17 cellular contexts compared by ENCODE assay signal in the genomic region with DNA sequence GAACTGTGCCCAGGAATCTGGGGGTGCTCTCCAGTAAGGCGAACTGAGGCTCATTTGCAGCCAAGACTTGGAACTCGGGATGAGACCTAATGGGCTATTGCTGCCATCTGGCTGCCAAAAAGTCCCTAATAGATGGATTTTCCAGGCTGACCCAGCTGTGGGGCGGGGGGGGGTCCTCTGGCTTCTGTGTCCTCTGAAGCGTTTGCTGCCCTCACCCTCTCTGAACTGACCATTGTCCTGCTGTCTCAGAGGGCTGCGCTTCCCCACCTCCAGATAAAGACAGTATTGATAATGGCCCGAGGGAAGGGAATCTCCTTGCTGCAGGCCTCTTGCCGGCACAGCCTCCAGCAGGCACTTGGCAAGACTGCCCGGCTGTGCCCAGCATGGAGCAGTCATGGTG. TPM values are rescaled to one million over a fixed set of nuclear protein-coding genes. Genes with fewer than 3 reads are reported as not detected.
DNase-seq lines count a peak whose midpoint lies in the region; ATAC-seq and TF ChIP-seq lines count a peak whose summit lies in the region.
"Had no signal": no experiment of that assay in that cellular context is flagged by ENCODE, and none has a peak within 500 bp of the region (broad histone marks: within the 10 kb centered on the region; RNA-seq: fewer than 3 reads in every experiment).

No MANE protein-coding gene starts in this region.

- intact Hi-C loops in vagina (cut with DNase I): no loop called here

- no peak overlapping the region for H3K4me3 ChIP-seq in SK-N-SH (ENCODE audit: low read depth in 2 of 2, low read length in 1 of 2)
- H3K4me3 ChIP-seq in choroid plexus epithelial cell (ENCODE audit: low read depth, low read length): no peak overlapping the region
- H3K4me3 ChIP-seq in vagina: no peak overlapping the region

- no peaks in the 10 kb centered on the region for H3K27me3 ChIP-seq in SK-N-SH (ENCODE audit: insufficient read depth)
- no peaks in the 10 kb centered on the region for H3K27me3 ChIP-seq in vagina

- H3K36me3 ChIP-seq in SK-N-SH (replicated peaks in 1 of 2; ENCODE audit: control insufficient read depth in 1 of 2, insufficient read depth in 2 of 2, low read length in 1 of 2) (peaks cover 23 to 68% of the 10 kb centered on the region in 2 experiments), vagina (peaks cover 0 to 25% of the 10 kb centered on the region in 2 donors)

- H3K4me1 ChIP-seq in SK-N-SH (ENCODE audit: control insufficient read depth in 1 of 2, insufficient read depth in 2 of 2, low read depth in 1 of 2, low read length in 1 of 2) (no peaks in the 10 kb centered on the region), vagina (no peaks in the 10 kb centered on the region)

- no peaks in the 10 kb centered on the region for H3K9me2 ChIP-seq in SK-N-SH

- peak; percentile 46 for TF ChIP-seq RAD21 in SK-N-SH (IDR thresholded peaks at IDR 0.05; ENCODE audit: low read length)

- DNase-seq in SK-N-SH (peak; percentile 66), choroid plexus epithelial cell (ENCODE audit: low read depth) (peak; percentile 14), midbrain (lab: John Stamatoyannopoulos, UW) (peak; percentile 83), vagina (ENCODE audit: extremely low spot score in 2 of 2) (peak; percentile 34 to 56), SHP77 treated with DMSO at 0.1 percent for 48 hours (lab: John Stamatoyannopoulos, UW) (no peak)
- no peak for DNase-seq in stimulated activated CD4-positive, alpha-beta T cell treated with anti-CD3 and anti-CD28 coated beads, Interleukin-2, amount 100 ng/mL, for 24 hours
- DNase-seq: ACHN; dermis blood vessel endothelial cell; foreskin melanocyte; GOT3; natural killer cell; NCI-H526; Right ventricle myocardium superior; stimulated activated CD4-positive, alpha-beta T cell treated with anti-CD3 and anti-CD28 coated beads, Interleukin-12 subunit alpha, Interleukin-12 subunit beta, amount 100 ng/mL, for 4 hours had no signal

- TF ChIP-seq CTCF in SK-N-SH (IDR thresholded peaks at IDR 0.05): no peak
- TF ChIP-seq CTCF in choroid plexus epithelial cell (conservative IDR thresholded peaks at IDR 0.05; ENCODE audit: low read depth, low read length): peak; percentile 40
- TF ChIP-seq CTCF in vagina (IDR thresholded peaks at IDR 0.05): no peak

- no peak overlapping the region for H3K4me2 ChIP-seq in SK-N-SH

- CTCF ChIA-PET in SK-N-SH (lab: Yijun Ruan, JAX): interaction anchor here (1.0 to 3.6 kb wide), 7 partner anchors 12 to 432 kb away, joined by 3 to 14 read pairs (median 3); no protein-coding TSS in a partner anchor

- H3K27ac ChIP-seq in SK-N-SH (ENCODE audit: low read depth in 2 of 2, low read length in 1 of 2) (no peak overlapping the region), vagina (no peak overlapping the region)

- no peak overlapping the region for H2AFZ ChIP-seq in SK-N-SH (ENCODE audit: low read depth)

- no peak overlapping the region for H3K9ac ChIP-seq in SK-N-SH

- no peaks in the 10 kb centered on the region for H3K79me2 ChIP-seq in SK-N-SH (ENCODE audit: insufficient read depth)

- ATAC-seq in SK-N-SH treated with all-trans-retinoic acid at 6 μM for 48 hours (no peak), GM21526 (IDR thresholded peaks at IDR 0.05; ENCODE audit: low FRiP score, unreplicated experiment) (no peak)
- ATAC-seq: natural killer cell had no signal

- TF ChIP-seq EP300 in SK-N-SH (IDR thresholded peaks at IDR 0.05; ENCODE audit: borderline replicate concordance in 1 of 2, low read depth in 1 of 2, low read length in 1 of 2): no peak

- POLR2A ChIA-PET in SK-N-SH (lab: Yijun Ruan, JAX): no interaction called here

- H3K9me3 ChIP-seq in SK-N-SH (no peaks in the 10 kb centered on the region), vagina (no peaks in the 10 kb centered on the region)

- peaks cover 5% of the 10 kb centered on the region for H3F3A ChIP-seq in SK-N-SH (replicated peaks; ENCODE audit: insufficient read depth)

- no peak for TF ChIP-seq POLR2A in vagina (IDR thresholded peaks at IDR 0.05)

- no peaks in the 10 kb centered on the region for H4K20me1 ChIP-seq in SK-N-SH (ENCODE audit: insufficient read depth)

- WGBS in SK-N-SH (ENCODE audit: low lambda C conversion rate): 98% methylated on average over 8 of the region's 8 CpGs

TF ChIP-seq in SK-N-SH, 30 proteins besides CTCF, POLR2A, EP300 and RAD21 (continues in another document):
- TF ChIP-seq, protein P1, sequence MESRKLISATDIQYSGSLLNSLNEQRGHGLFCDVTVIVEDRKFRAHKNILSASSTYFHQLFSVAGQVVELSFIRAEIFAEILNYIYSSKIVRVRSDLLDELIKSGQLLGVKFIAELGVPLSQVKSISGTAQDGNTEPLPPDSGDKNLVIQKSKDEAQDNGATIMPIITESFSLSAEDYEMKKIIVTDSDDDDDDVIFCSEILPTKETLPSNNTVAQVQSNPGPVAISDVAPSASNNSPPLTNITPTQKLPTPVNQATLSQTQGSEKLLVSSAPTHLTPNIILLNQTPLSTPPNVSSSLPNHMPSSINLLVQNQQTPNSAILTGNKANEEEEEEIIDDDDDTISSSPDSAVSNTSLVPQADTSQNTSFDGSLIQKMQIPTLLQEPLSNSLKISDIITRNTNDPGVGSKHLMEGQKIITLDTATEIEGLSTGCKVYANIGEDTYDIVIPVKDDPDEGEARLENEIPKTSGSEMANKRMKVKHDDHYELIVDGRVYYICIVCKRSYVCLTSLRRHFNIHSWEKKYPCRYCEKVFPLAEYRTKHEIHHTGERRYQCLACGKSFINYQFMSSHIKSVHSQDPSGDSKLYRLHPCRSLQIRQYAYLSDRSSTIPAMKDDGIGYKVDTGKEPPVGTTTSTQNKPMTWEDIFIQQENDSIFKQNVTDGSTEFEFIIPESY (IDR thresholded peaks at IDR 0.05; ENCODE audit: borderline replicate concordance, low read depth): no peak
- TF ChIP-seq RCOR1 (IDR thresholded peaks at IDR 0.05; ENCODE audit: low read length) (no peak), NRF1 (IDR thresholded peaks at IDR 0.05; ENCODE audit: low read depth, low read length) (no peak), FOXM1 (IDR thresholded peaks at IDR 0.05; ENCODE audit: low read depth) (no peak), YY1 (IDR thresholded peaks at IDR 0.05; ENCODE audit: low read depth) (no peak), RXRA (IDR thresholded peaks at IDR 0.05; ENCODE audit: borderline replicate concordance, low read depth) (no peak), GABPA (IDR thresholded peaks at IDR 0.05; ENCODE audit: low read depth) (no peak), NFIC (IDR thresholded peaks at IDR 0.05; ENCODE audit: borderline replicate concordance) (no peak), FOSL2 (IDR thresholded peaks at IDR 0.05; ENCODE audit: borderline replicate concordance, low read depth) (no peak), ELF1 (IDR thresholded peaks at IDR 0.05) (no peak)
- TF ChIP-seq, protein P2, sequence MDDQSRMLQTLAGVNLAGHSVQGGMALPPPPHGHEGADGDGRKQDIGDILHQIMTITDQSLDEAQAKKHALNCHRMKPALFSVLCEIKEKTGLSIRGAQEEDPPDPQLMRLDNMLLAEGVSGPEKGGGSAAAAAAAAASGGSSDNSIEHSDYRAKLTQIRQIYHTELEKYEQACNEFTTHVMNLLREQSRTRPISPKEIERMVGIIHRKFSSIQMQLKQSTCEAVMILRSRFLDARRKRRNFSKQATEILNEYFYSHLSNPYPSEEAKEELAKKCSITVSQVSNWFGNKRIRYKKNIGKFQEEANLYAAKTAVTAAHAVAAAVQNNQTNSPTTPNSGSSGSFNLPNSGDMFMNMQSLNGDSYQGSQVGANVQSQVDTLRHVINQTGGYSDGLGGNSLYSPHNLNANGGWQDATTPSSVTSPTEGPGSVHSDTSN (IDR thresholded peaks at IDR 0.05): no peak

TF ChIP-seq in SK-N-SH treated with all-trans-retinoic acid at 6 μM for 48 hours, 23 proteins besides CTCF, POLR2A, EP300 and RAD21 (continues in another document):
- TF ChIP-seq ZNF565 (CRISPR knock-in tag; conservative IDR thresholded peaks at IDR 0.05; ENCODE audit: low read depth): no peak
- TF ChIP-seq PPARA (CRISPR knock-in tag; IDR thresholded peaks at IDR 0.05; ENCODE audit: borderline replicate concordance): no peak
- TF ChIP-seq ZFP3 (CRISPR knock-in tag; IDR thresholded peaks at IDR 0.05): no peak
- TF ChIP-seq, protein P3, sequence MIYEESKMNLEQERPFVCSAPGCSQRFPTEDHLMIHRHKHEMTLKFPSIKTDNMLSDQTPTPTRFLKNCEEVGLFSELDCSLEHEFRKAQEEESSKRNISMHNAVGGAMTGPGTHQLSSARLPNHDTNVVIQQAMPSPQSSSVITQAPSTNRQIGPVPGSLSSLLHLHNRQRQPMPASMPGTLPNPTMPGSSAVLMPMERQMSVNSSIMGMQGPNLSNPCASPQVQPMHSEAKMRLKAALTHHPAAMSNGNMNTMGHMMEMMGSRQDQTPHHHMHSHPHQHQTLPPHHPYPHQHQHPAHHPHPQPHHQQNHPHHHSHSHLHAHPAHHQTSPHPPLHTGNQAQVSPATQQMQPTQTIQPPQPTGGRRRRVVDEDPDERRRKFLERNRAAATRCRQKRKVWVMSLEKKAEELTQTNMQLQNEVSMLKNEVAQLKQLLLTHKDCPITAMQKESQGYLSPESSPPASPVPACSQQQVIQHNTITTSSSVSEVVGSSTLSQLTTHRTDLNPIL (CRISPR knock-in tag; IDR thresholded peaks at IDR 0.05; ENCODE audit: low read depth): no peak
- no peak for TF ChIP-seq PATZ1 (CRISPR knock-in tag; IDR thresholded peaks at IDR 0.05; ENCODE audit: borderline replicate concordance)
- no peak for TF ChIP-seq BACH2 (CRISPR knock-in tag; IDR thresholded peaks at IDR 0.05; ENCODE audit: borderline replicate concordance)
- TF ChIP-seq ZFP30 (CRISPR knock-in tag; IDR thresholded peaks at IDR 0.05): no peak
- no peak for TF ChIP-seq GLIS3 (CRISPR knock-in tag; IDR thresholded peaks at IDR 0.05)
- TF ChIP-seq ISL1 (CRISPR knock-in tag; IDR thresholded peaks at IDR 0.05): no peak
- no peak for TF ChIP-seq SNAI2 (CRISPR knock-in tag; IDR thresholded peaks at IDR 0.05)
- no peak for TF ChIP-seq ZNF70 (CRISPR knock-in tag; IDR thresholded peaks at IDR 0.05)

RNA-seq across cellular contexts. Expression of gene CLEC2L, which starts 46.6 kb away (rescaled TPM):
- polyA plus RNA-seq in SK-N-SH (2012; rRNA removed): not detected in 2 replicates
- 0.01 TPM in 1 of 2 replicates, not detected in the other for polyA plus RNA-seq in SK-N-SH (2012; cell fraction: cytosol; rRNA removed)
- 0.02 TPM in 1 of 2 replicates, not detected in the other for polyA plus RNA-seq in SK-N-SH (2012; cell fraction: nucleus; rRNA removed)
- not detected for total RNA-seq in vagina
- total RNA-seq: dermis blood vessel endothelial cell, HT1080 had no signal

Comparison
In these comparisons a context has a peak if more than half of its experiments do, and no peak if none do; other contexts are left out.
1. DNase-seq: peak in SK-N-SH (single experiment), choroid plexus epithelial cell (single experiment), midbrain (single experiment) and vagina (2 of 2); none in stimulated activated CD4-positive, alpha-beta T cell treated with anti-CD3 and anti-CD28 coated beads, Interleukin-2, amount 100 ng/mL, for 24 hours (0 of 2) and SHP77 treated with DMSO at 0.1 percent for 48 hours (single experiment).